ENCODE assay signal across 1 cellular context in genomic region chr10:91616124-91616523, GRCh38.
TF ChIP-seq lines count a peak whose summit lies in the region.

No MANE protein-coding gene starts in this region.

TF ChIP-seq in HepG2, 621 proteins besides CTCF, POLR2A, EP300 and RAD21:
- no peak for TF ChIP-seq MYPOP (CRISPR knock-in tag; IDR thresholded peaks at IDR 0.05)
- peak; percentile 93 for TF ChIP-seq MNT (IDR thresholded peaks at IDR 0.05)
